In the genomic region with DNA sequence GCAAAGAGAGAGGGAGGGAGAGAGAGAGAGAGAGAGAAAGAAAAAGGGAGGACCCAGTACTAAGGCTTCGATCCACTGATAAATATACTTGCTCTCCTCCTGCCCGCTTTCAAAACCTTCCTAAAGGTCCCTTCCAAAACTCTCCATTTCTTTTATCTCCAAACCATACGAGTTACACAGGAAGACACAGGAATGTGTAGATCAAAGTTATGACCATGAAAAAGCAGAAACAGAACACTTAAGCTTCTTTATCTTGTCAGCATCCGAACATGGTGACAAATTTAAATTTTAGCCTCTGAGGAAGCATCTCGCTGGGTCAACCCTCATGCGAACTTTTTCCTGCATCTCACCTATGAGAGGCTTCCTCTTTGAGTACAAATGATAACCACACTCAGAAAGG, we compare ENCODE assay signal across 35 cellular contexts.
"Had no signal": no experiment of that assay in that cellular context is flagged by ENCODE, and none has a peak within 500 bp of the region (broad histone marks: within the 10 kb centered on the region; RNA-seq: fewer than 3 reads in every experiment).

No MANE protein-coding gene starts in this region.

- H3K27ac Mint-ChIP-seq: activated CD4-positive, alpha-beta memory T cell treated with anti-CD3 and anti-CD28 coated beads, Interleukin-2, amount 10 ng/mL, durations not matched to agents 7 days and 5 days; activated CD4-positive, alpha-beta T cell treated with anti-CD3 and anti-CD28 coated beads for 36 hours; activated CD4-positive, alpha-beta T cell treated with anti-CD3 and anti-CD28 coated beads, Interleukin-2, amount 10 ng/mL, durations not matched to agents 7 days and 5 days; activated CD8-positive, alpha-beta memory T cell treated with anti-CD3 and anti-CD28 coated beads, Interleukin-2, amount 10 ng/mL, durations not matched to agents 7 days and 5 days; activated CD8-positive, alpha-beta T cell treated with anti-CD3 and anti-CD28 coated beads, Interleukin-2, amount 10 ng/mL, durations not matched to agents 7 days and 5 days; activated naive CD4-positive, alpha-beta T cell treated with anti-CD3 and anti-CD28 coated beads, Interleukin-2, amount 10 ng/mL, durations not matched to agents 7 days and 5 days; activated naive CD4-positive, alpha-beta T cell treated with anti-CD3 and anti-CD28 coated beads, Interleukin-2, amount 50 U/mL, for 24 hours; activated naive CD8-positive, alpha-beta T cell; activated naive CD8-positive, alpha-beta T cell treated with anti-CD3 and anti-CD28 coated beads, Interleukin-2, amount 10 ng/mL, durations not matched to agents 7 days and 5 days; activated naive CD8-positive, alpha-beta T cell treated with anti-CD3 and anti-CD28 coated beads, Interleukin-2, amount 50 U/mL, for 24 hours; activated T-cell treated with anti-CD3 and anti-CD28 coated beads, Interleukin-2, amount 50 U/mL, for 24 hours; activated T-helper 2 cell treated with anti-CD3 and anti-CD28 coated beads, Interferon-gamma antibody, Interleukin-2, Interleukin-4, amounts not matched to agents 10 μg/mL and 5 μg/mL and 100 μg/mL, durations not matched to agents 14 hours and 24 hours and 36 hours; T-helper 1 cell treated with Interleukin-12 subunit alpha and Interleukin-12 subunit beta and Interleukin-4 antibody, amounts not matched to agents 30 μg/mL and 1 μg/mL, for 36 hours; T-helper 2 cell treated with Interferon-gamma antibody and Interleukin-4, amounts not matched to agents 5 μg/mL and 100 μg/mL, for 36 hours had no signal

- H3K27me3 ChIP-seq: body of pancreas, brain microvascular endothelial cell, breast epithelium had no signal

- ATAC-seq: activated CD4-positive, alpha-beta T cell treated with anti-CD3 and anti-CD28 coated beads for 36 hours; activated CD4-positive, CD25-positive, alpha-beta regulatory T cell treated with anti-CD3 and anti-CD28 coated beads, Interleukin-2, amount 50 U/mL, for 24 hours; activated CD8-positive, alpha-beta memory T cell treated with anti-CD3 and anti-CD28 coated beads, Interleukin-2, amount 10 ng/mL, durations not matched to agents 7 days and 5 days; activated CD8-positive, alpha-beta T cell treated with anti-CD3 and anti-CD28 coated beads, Interleukin-2, amount 10 ng/mL, durations not matched to agents 7 days and 5 days; activated naive CD8-positive, alpha-beta T cell treated with anti-CD3 and anti-CD28 coated beads, Interleukin-2, amount 50 U/mL, for 24 hours; body of pancreas; WTC11 had no signal

- H3K4me3 Mint-ChIP-seq: activated CD4-positive, alpha-beta memory T cell treated with anti-CD3 and anti-CD28 coated beads, Interleukin-2, amount 10 ng/mL, durations not matched to agents 7 days and 5 days; activated CD4-positive, alpha-beta T cell treated with anti-CD3 and anti-CD28 coated beads for 36 hours; activated CD4-positive, alpha-beta T cell treated with anti-CD3 and anti-CD28 coated beads, Interleukin-2, amount 10 ng/mL, durations not matched to agents 7 days and 5 days; activated CD8-positive, alpha-beta memory T cell treated with anti-CD3 and anti-CD28 coated beads, Interleukin-2, amount 10 ng/mL, durations not matched to agents 7 days and 5 days; activated CD8-positive, alpha-beta T cell treated with anti-CD3 and anti-CD28 coated beads, Interleukin-2, amount 10 ng/mL, durations not matched to agents 7 days and 5 days; activated naive CD4-positive, alpha-beta T cell treated with anti-CD3 and anti-CD28 coated beads, Interleukin-2, amount 10 ng/mL, durations not matched to agents 7 days and 5 days; activated naive CD4-positive, alpha-beta T cell treated with anti-CD3 and anti-CD28 coated beads, Interleukin-2, amount 50 U/mL, for 24 hours; activated naive CD8-positive, alpha-beta T cell; activated naive CD8-positive, alpha-beta T cell treated with anti-CD3 and anti-CD28 coated beads, Interleukin-2, amount 10 ng/mL, durations not matched to agents 7 days and 5 days; activated naive CD8-positive, alpha-beta T cell treated with anti-CD3 and anti-CD28 coated beads, Interleukin-2, amount 50 U/mL, for 24 hours; activated T-cell treated with anti-CD3 and anti-CD28 coated beads, Interleukin-2, amount 50 U/mL, for 24 hours; T-helper 1 cell treated with Interleukin-12 subunit alpha and Interleukin-12 subunit beta and Interleukin-4 antibody, amounts not matched to agents 30 μg/mL and 1 μg/mL, for 36 hours; T-helper 2 cell treated with Interferon-gamma antibody and Interleukin-4, amounts not matched to agents 5 μg/mL and 100 μg/mL, for 36 hours; WTC11 had no signal

- H3K36me3 Mint-ChIP-seq: activated CD8-positive, alpha-beta memory T cell treated with anti-CD3 and anti-CD28 coated beads, Interleukin-2, amount 10 ng/mL, durations not matched to agents 7 days and 5 days; activated naive CD4-positive, alpha-beta T cell treated with anti-CD3 and anti-CD28 coated beads, Interleukin-2, amount 10 ng/mL, durations not matched to agents 7 days and 5 days had no signal

- H3K9me3 ChIP-seq: body of pancreas, breast epithelium had no signal

- H3K27ac ChIP-seq: body of pancreas, brain microvascular endothelial cell, breast epithelium had no signal

- H3K4me1 Mint-ChIP-seq: activated CD4-positive, alpha-beta memory T cell treated with anti-CD3 and anti-CD28 coated beads, Interleukin-2, amount 10 ng/mL, durations not matched to agents 7 days and 5 days; activated CD4-positive, alpha-beta T cell treated with anti-CD3 and anti-CD28 coated beads, Interleukin-2, amount 10 ng/mL, durations not matched to agents 7 days and 5 days; activated CD8-positive, alpha-beta memory T cell treated with anti-CD3 and anti-CD28 coated beads, Interleukin-2, amount 10 ng/mL, durations not matched to agents 7 days and 5 days; activated naive CD4-positive, alpha-beta T cell treated with anti-CD3 and anti-CD28 coated beads, Interleukin-2, amount 10 ng/mL, durations not matched to agents 7 days and 5 days; activated naive CD8-positive, alpha-beta T cell treated with anti-CD3 and anti-CD28 coated beads, Interleukin-2, amount 10 ng/mL, durations not matched to agents 7 days and 5 days; activated naive CD8-positive, alpha-beta T cell treated with anti-CD3 and anti-CD28 coated beads, Interleukin-2, amount 50 U/mL, for 24 hours; WTC11 had no signal

- H3K9me3 Mint-ChIP-seq: activated CD4-positive, alpha-beta memory T cell treated with anti-CD3 and anti-CD28 coated beads, Interleukin-2, amount 10 ng/mL, durations not matched to agents 7 days and 5 days; activated CD4-positive, alpha-beta T cell treated with anti-CD3 and anti-CD28 coated beads, Interleukin-2, amount 10 ng/mL, durations not matched to agents 7 days and 5 days; activated naive CD4-positive, alpha-beta T cell treated with anti-CD3 and anti-CD28 coated beads, Interleukin-2, amount 10 ng/mL, durations not matched to agents 7 days and 5 days; activated naive CD4-positive, alpha-beta T cell treated with anti-CD3 and anti-CD28 coated beads, Interleukin-2, amount 50 U/mL, for 24 hours; activated naive CD8-positive, alpha-beta T cell treated with anti-CD3 and anti-CD28 coated beads, Interleukin-2, amount 10 ng/mL, durations not matched to agents 7 days and 5 days; activated naive CD8-positive, alpha-beta T cell treated with anti-CD3 and anti-CD28 coated beads, Interleukin-2, amount 50 U/mL, for 24 hours; activated T-cell treated with anti-CD3 and anti-CD28 coated beads, Interleukin-2, amount 50 U/mL, for 24 hours; activated T-helper 2 cell treated with anti-CD3 and anti-CD28 coated beads, Interferon-gamma antibody, Interleukin-2, Interleukin-4, amounts not matched to agents 10 μg/mL and 5 μg/mL and 100 μg/mL, durations not matched to agents 14 hours and 24 hours and 36 hours; T-helper 1 cell treated with Interleukin-12 subunit alpha and Interleukin-12 subunit beta and Interleukin-4 antibody, amounts not matched to agents 30 μg/mL and 1 μg/mL, for 36 hours; T-helper 2 cell treated with Interferon-gamma antibody and Interleukin-4, amounts not matched to agents 5 μg/mL and 100 μg/mL, for 36 hours had no signal

- H3K27me3 Mint-ChIP-seq: activated CD4-positive, alpha-beta memory T cell treated with anti-CD3 and anti-CD28 coated beads, Interleukin-2, amount 10 ng/mL, durations not matched to agents 7 days and 5 days; activated CD4-positive, alpha-beta T cell treated with anti-CD3 and anti-CD28 coated beads for 36 hours; activated CD4-positive, alpha-beta T cell treated with anti-CD3 and anti-CD28 coated beads, Interleukin-2, amount 10 ng/mL, durations not matched to agents 7 days and 5 days; activated naive CD4-positive, alpha-beta T cell treated with anti-CD3 and anti-CD28 coated beads, Interleukin-2, amount 10 ng/mL, durations not matched to agents 7 days and 5 days; activated naive CD4-positive, alpha-beta T cell treated with anti-CD3 and anti-CD28 coated beads, Interleukin-2, amount 50 U/mL, for 24 hours; activated naive CD8-positive, alpha-beta T cell; activated naive CD8-positive, alpha-beta T cell treated with anti-CD3 and anti-CD28 coated beads, Interleukin-2, amount 10 ng/mL, durations not matched to agents 7 days and 5 days; activated naive CD8-positive, alpha-beta T cell treated with anti-CD3 and anti-CD28 coated beads, Interleukin-2, amount 50 U/mL, for 24 hours; activated T-cell treated with anti-CD3 and anti-CD28 coated beads, Interleukin-2, amount 50 U/mL, for 24 hours had no signal

- DNase-seq: activated CD4-positive, alpha-beta memory T cell treated with anti-CD3 and anti-CD28 coated beads, Interleukin-2, amount 10 ng/mL, durations not matched to agents 7 days and 5 days; activated CD4-positive, alpha-beta T cell treated with anti-CD3 and anti-CD28 coated beads for 1 hour; activated CD4-positive, alpha-beta T cell treated with anti-CD3 and anti-CD28 coated beads for 36 hours; activated CD4-positive, alpha-beta T cell treated with anti-CD3 and anti-CD28 coated beads for 48 hours; activated CD4-positive, alpha-beta T cell treated with anti-CD3 and anti-CD28 coated beads, Interleukin-2, amount 10 ng/mL, durations not matched to agents 7 days and 5 days; activated CD4-positive, alpha-beta T cell treated with anti-CD3 and anti-CD28 coated beads, Interleukin-2, amount 50 U/mL, for 48 hours; activated CD4-positive, CD25-positive, alpha-beta regulatory T cell; activated CD8-positive, alpha-beta memory T cell treated with anti-CD3 and anti-CD28 coated beads for 24 hours; activated CD8-positive, alpha-beta memory T cell treated with anti-CD3 and anti-CD28 coated beads, Interleukin-2, amount 10 ng/mL, durations not matched to agents 7 days and 5 days; activated CD8-positive, alpha-beta memory T cell treated with anti-CD3 and anti-CD28 coated beads, Interleukin-2, amount 50 U/mL, for 48 hours; activated CD8-positive, alpha-beta T cell treated with anti-CD3 and anti-CD28 coated beads, Interleukin-2, amount 10 ng/mL, durations not matched to agents 7 days and 5 days; activated effector memory CD4-positive, alpha-beta T cell treated with Interleukin-2 at 50 U/mL for 16 hours; activated gamma-delta T cell; activated naive CD4-positive, alpha-beta T cell treated with anti-CD3 and anti-CD28 coated beads, Interleukin-2, amount 10 ng/mL, durations not matched to agents 7 days and 5 days; activated naive CD4-positive, alpha-beta T cell treated with Interleukin-2 at 50 U/mL for 16 hours; activated naive CD8-positive, alpha-beta T cell treated with anti-CD3 and anti-CD28 coated beads, Interleukin-2, amount 10 ng/mL, durations not matched to agents 7 days and 5 days; activated naive CD8-positive, alpha-beta T cell treated with anti-CD3 and anti-CD28 coated beads, Interleukin-2, amount 50 U/mL, for 24 hours; activated T-cell treated with anti-CD3 and anti-CD28 coated beads, Interleukin-2, amount 50 U/mL, for 24 hours; activated T-cell treated with anti-CD3 and anti-CD28 coated beads, Interleukin-2, amount 50 U/mL, for 48 hours; amniotic stem cell; aorta; body of pancreas; brain microvascular endothelial cell; central memory CD4-positive, alpha-beta T cell; T-helper 1 cell; T-helper 2 cell; T-helper 9 cell had no signal
